8 cellular contexts compared by ENCODE assay signal in genomic region chr18:76351961-76352581, GRCh38.
A peak's percentile ranks its signal among the peaks of the same experiment; 100 is the strongest.
DNase-seq lines count a peak whose midpoint lies in the region; ATAC-seq and TF ChIP-seq lines count a peak whose summit lies in the region.

No MANE protein-coding gene starts in this region.

- in situ Hi-C loops in astrocyte of the spinal cord (cut with HindIII; ENCODE audit: low sequenced_read_pairs), result no loop called here

- DNase-seq in AG09309 (ENCODE audit: low read depth) (peak; percentile 85), NCI-H128 (lab: John Stamatoyannopoulos, UW; ENCODE audit: unreplicated experiment) (peak; percentile 61), astrocyte of the spinal cord (ENCODE audit: low read depth, low spot score) (peak; percentile 61), right lobe of liver (no peak), NCI-H446 treated with DMSO at 0.1 percent for 48 hours (lab: John Stamatoyannopoulos, UW) (no peak)
- no peak for DNase-seq in stimulated activated CD4-positive, alpha-beta T cell treated with anti-CD3 and anti-CD28 coated beads, Interleukin-4, amount 100 ng/mL, for 4 hours

- H3K4me1 ChIP-seq in right lobe of liver, result peaks cover 0 to 16% (median 2%) of the 10 kb centered on the region in 4 donors

- no peak for TF ChIP-seq POLR2A in right lobe of liver (IDR thresholded peaks at IDR 0.05)

- H3K27ac ChIP-seq in right lobe of liver, result no peak overlapping the region

- peaks cover 0 to 2% (median 0%) of the 10 kb centered on the region in 4 donors for H3K9me3 ChIP-seq in right lobe of liver

- WGBS in right lobe of liver (ENCODE audit: insufficient coverage, low coverage, low lambda C conversion rate, missing lambda C conversion rate), result 59% methylated on average over 18 of the region's 24 CpGs

- H3K27me3 ChIP-seq in right lobe of liver, result no peaks in the 10 kb centered on the region

- intact Hi-C loops in right lobe of liver (cut with DNase I), result no loop called here

- H3K4me3 ChIP-seq in AG09309 (ENCODE audit: control insufficient read depth, low read depth, low read length) (peak overlapping the region; percentile 28), astrocyte of the spinal cord (ENCODE audit: low read depth, low read length) (no peak overlapping the region), right lobe of liver (no peak overlapping the region)

- no peaks in the 10 kb centered on the region for H3K36me3 ChIP-seq in right lobe of liver

- ATAC-seq in right lobe of liver (peak; percentile 29 to 61 (median 46)), GM18511 (IDR thresholded peaks at IDR 0.05; ENCODE audit: unreplicated experiment) (no peak), HG02763 (IDR thresholded peaks at IDR 0.05; ENCODE audit: unreplicated experiment) (no peak)

- no peak for TF ChIP-seq CTCF in AG09309 (IDR thresholded peaks at IDR 0.05; ENCODE audit: control insufficient read depth, insufficient read depth, low read depth, low read length, missing control alignments)
- TF ChIP-seq CTCF in astrocyte of the spinal cord (IDR thresholded peaks at IDR 0.05; ENCODE audit: low read depth, low read length), result no peak
- no peak for TF ChIP-seq CTCF in right lobe of liver (IDR thresholded peaks at IDR 0.05)

Comparison
In these comparisons a context has a peak if more than half of its experiments do, and no peak if none do; other contexts are left out.
1. DNase-seq: peak in AG09309 (single experiment), NCI-H128 (single experiment) and astrocyte of the spinal cord (single experiment); none in right lobe of liver (0 of 3), stimulated activated CD4-positive, alpha-beta T cell treated with anti-CD3 and anti-CD28 coated beads, Interleukin-4, amount 100 ng/mL, for 4 hours (0 of 2) and NCI-H446 treated with DMSO at 0.1 percent for 48 hours (single experiment).
2. ATAC-seq: peak in right lobe of liver (4 of 4); none in GM18511 (single experiment) and HG02763 (single experiment).